31 cellular contexts compared by ENCODE assay signal in the genomic region with DNA sequence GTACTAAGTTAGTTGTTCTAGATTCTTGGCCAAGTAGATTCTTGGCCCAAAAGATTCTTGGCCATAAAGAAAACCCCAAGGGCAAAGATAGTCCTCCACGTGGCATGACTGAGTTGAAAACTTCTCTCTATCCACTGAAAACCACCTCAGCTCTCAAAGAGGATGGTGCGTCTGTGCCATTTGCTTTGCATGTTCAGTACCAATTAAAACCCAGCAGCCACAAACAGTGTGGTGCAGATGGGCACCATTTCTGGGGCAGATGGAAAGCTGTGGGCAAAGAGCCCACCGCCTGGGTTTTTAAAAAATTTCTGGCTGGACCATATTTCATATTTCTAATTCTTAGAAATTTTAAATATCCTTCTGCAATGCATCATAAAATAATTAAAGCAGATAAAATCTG.
"Had no signal": no experiment of that assay in that cellular context is flagged by ENCODE, and none has a peak within 500 bp of the region (broad histone marks: within the 10 kb centered on the region; RNA-seq: fewer than 3 reads in every experiment).

No MANE protein-coding gene starts in this region.

- H3K4me1 ChIP-seq: adrenal gland, ascending aorta, breast epithelium, esophagus muscularis mucosa, foreskin keratinocyte, gastrocnemius medialis, heart left ventricle had no signal

- H3K27me3 ChIP-seq: adrenal gland, ascending aorta, breast epithelium, cardiac muscle cell, esophagus muscularis mucosa, foreskin keratinocyte, gastrocnemius medialis had no signal

- FAIRE-seq: colon had no signal

- DNase-seq: activated CD4-positive, alpha-beta memory T cell treated with anti-CD3 and anti-CD28 coated beads for 36 hours; activated CD4-positive, alpha-beta T cell treated with anti-CD3 and anti-CD28 coated beads for 36 hours; activated CD4-positive, alpha-beta T cell treated with anti-CD3 and anti-CD28 coated beads, Interleukin-2, amount 10 ng/mL, durations not matched to agents 24 days and 14 days; activated CD4-positive, CD25-positive, alpha-beta regulatory T cell; activated CD4-positive, CD25-positive, alpha-beta regulatory T cell treated with anti-CD3 and anti-CD28 coated beads, Interleukin-2, amount 50 U/mL, for 72 hours; activated CD8-positive, alpha-beta memory T cell treated with anti-CD3 and anti-CD28 coated beads, Interleukin-2, amount 10 ng/mL, durations not matched to agents 7 days and 5 days; activated CD8-positive, alpha-beta memory T cell treated with anti-CD3 and anti-CD28 coated beads, Interleukin-2, amount 50 U/mL, for 4 hours; activated CD8-positive, alpha-beta T cell treated with anti-CD3 and anti-CD28 coated beads, Interleukin-2, amount 10 ng/mL, durations not matched to agents 7 days and 5 days; activated effector memory CD4-positive, alpha-beta T cell treated with anti-CD3 and anti-CD28 coated beads, Interleukin-2, amount 50 U/mL, for 16 hours; activated naive CD4-positive, alpha-beta T cell treated with anti-CD3 and anti-CD28 coated beads for 36 hours; activated naive CD8-positive, alpha-beta T cell treated with anti-CD3 and anti-CD28 coated beads for 36 hours; activated naive CD8-positive, alpha-beta T cell treated with anti-CD3 and anti-CD28 coated beads, Interleukin-2, amount 50 U/mL, for 24 hours; activated T-cell treated with anti-CD3 and anti-CD28 coated beads, Interleukin-2, amount 50 U/mL, for 1 hour; activated T-cell treated with anti-CD3 and anti-CD28 coated beads, Interleukin-2, amount 50 U/mL, for 48 hours; adrenal gland; central memory CD4-positive, alpha-beta T cell; cortex of kidney; dermis blood vessel endothelial cell; effector CD4-positive, alpha-beta T cell; effector memory CD8-positive, alpha-beta T cell; erythroblast; foreskin keratinocyte; gastrocnemius medialis; glutamatergic neuron; heart left ventricle; T-helper 2 cell had no signal

- H3K4me3 ChIP-seq: adrenal gland, ascending aorta, breast epithelium, cardiac muscle cell, esophagus muscularis mucosa, gastrocnemius medialis, heart left ventricle had no signal

- H3K9me3 ChIP-seq: adrenal gland, ascending aorta, esophagus muscularis mucosa, gastrocnemius medialis had no signal

- H3K27ac ChIP-seq: adrenal gland, ascending aorta, breast epithelium, cardiac muscle cell, esophagus muscularis mucosa, foreskin keratinocyte, gastrocnemius medialis, heart left ventricle had no signal

- H3K36me3 ChIP-seq: adrenal gland, ascending aorta, breast epithelium, cardiac muscle cell, esophagus muscularis mucosa, gastrocnemius medialis, heart left ventricle had no signal
